Comparison of ENCODE assay signal across 1 cellular context in the genomic region with DNA sequence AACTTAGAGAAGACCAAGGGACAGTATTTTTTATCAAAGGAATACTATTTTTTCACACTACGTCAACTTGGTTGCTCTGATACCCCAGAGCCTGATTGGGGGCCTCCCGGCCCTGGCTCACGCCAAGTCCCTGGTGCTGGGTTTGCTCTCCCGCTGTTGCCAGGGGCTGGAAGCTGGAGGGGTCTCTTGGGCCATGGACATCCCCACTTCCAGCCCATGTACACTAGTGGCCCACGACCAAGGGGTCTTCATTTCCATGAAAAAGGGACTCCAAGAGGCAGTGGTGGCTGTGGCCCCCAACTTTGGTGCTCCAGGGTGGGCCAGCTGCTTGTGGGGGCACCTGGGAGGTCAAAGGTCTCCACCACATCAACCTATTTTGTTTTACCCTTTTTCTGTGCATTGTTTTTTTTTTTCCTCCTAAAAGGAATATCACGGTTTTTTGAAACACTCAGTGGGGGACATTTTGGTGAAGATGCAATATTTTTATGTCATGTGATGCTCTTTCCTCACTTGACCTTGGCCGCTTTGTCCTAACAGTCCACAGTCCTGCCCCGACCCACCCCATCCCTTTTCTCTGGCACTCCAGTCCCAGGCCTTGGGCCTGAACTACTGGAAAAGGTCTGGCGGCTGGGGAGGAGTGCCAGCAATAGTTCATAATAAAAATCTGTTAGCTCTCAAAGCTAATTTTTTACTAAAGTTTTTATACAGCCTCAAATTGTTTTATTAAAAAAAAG.
TF ChIP-seq lines count a peak whose summit lies in the region.

No MANE protein-coding gene starts in this region.

TF ChIP-seq in HepG2, 621 proteins besides CTCF, POLR2A, EP300 and RAD21:
- TF ChIP-seq ZBTB1 (CRISPR knock-in tag; IDR thresholded peaks at IDR 0.05; ENCODE audit: borderline replicate concordance) (no peak), HNRNPK (IDR thresholded peaks at IDR 0.05; ENCODE audit: low read depth, low read length, poor library complexity, severe bottlenecking) (no peak), ZNF747 (CRISPR knock-in tag; IDR thresholded peaks at IDR 0.05; ENCODE audit: borderline replicate concordance) (no peak), PAF1 (CRISPR knock-in tag; IDR thresholded peaks at IDR 0.05) (no peak), NFKBIZ (CRISPR knock-in tag; IDR thresholded peaks at IDR 0.05) (no peak), MLLT10 (CRISPR knock-in tag; IDR thresholded peaks at IDR 0.05) (no peak), PHF8 (CRISPR knock-in tag; IDR thresholded peaks at IDR 0.05) (no peak), NFIB (CRISPR knock-in tag; IDR thresholded peaks at IDR 0.05; ENCODE audit: borderline replicate concordance) (no peak), ZNF83 (CRISPR knock-in tag; IDR thresholded peaks at IDR 0.05; ENCODE audit: borderline replicate concordance) (no peak), PAWR (CRISPR knock-in tag; IDR thresholded peaks at IDR 0.05; ENCODE audit: borderline replicate concordance) (no peak), TGIF2 (CRISPR knock-in tag; IDR thresholded peaks at IDR 0.05) (no peak), NCOA2 (CRISPR knock-in tag; IDR thresholded peaks at IDR 0.05) (no peak), SKIL (CRISPR knock-in tag; IDR thresholded peaks at IDR 0.05; ENCODE audit: borderline replicate concordance) (no peak)
- TF ChIP-seq, protein P1, sequence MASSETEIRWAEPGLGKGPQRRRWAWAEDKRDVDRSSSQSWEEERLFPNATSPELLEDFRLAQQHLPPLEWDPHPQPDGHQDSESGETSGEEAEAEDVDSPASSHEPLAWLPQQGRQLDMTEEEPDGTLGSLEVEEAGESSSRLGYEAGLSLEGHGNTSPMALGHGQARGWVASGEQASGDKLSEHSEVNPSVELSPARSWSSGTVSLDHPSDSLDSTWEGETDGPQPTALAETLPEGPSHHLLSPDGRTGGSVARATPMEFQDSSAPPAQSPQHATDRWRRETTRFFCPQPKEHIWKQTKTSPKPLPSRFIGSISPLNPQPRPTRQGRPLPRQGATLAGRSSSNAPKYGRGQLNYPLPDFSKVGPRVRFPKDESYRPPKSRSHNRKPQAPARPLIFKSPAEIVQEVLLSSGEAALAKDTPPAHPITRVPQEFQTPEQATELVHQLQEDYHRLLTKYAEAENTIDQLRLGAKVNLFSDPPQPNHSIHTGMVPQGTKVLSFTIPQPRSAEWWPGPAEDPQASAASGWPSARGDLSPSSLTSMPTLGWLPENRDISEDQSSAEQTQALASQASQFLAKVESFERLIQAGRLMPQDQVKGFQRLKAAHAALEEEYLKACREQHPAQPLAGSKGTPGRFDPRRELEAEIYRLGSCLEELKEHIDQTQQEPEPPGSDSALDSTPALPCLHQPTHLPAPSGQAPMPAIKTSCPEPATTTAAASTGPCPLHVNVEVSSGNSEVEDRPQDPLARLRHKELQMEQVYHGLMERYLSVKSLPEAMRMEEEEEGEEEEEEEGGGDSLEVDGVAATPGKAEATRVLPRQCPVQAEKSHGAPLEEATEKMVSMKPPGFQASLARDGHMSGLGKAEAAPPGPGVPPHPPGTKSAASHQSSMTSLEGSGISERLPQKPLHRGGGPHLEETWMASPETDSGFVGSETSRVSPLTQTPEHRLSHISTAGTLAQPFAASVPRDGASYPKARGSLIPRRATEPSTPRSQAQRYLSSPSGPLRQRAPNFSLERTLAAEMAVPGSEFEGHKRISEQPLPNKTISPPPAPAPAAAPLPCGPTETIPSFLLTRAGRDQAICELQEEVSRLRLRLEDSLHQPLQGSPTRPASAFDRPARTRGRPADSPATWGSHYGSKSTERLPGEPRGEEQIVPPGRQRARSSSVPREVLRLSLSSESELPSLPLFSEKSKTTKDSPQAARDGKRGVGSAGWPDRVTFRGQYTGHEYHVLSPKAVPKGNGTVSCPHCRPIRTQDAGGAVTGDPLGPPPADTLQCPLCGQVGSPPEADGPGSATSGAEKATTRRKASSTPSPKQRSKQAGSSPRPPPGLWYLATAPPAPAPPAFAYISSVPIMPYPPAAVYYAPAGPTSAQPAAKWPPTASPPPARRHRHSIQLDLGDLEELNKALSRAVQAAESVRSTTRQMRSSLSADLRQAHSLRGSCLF (CRISPR knock-in tag; IDR thresholded peaks at IDR 0.05; ENCODE audit: borderline replicate concordance) = no peak
- TF ChIP-seq, protein P2, sequence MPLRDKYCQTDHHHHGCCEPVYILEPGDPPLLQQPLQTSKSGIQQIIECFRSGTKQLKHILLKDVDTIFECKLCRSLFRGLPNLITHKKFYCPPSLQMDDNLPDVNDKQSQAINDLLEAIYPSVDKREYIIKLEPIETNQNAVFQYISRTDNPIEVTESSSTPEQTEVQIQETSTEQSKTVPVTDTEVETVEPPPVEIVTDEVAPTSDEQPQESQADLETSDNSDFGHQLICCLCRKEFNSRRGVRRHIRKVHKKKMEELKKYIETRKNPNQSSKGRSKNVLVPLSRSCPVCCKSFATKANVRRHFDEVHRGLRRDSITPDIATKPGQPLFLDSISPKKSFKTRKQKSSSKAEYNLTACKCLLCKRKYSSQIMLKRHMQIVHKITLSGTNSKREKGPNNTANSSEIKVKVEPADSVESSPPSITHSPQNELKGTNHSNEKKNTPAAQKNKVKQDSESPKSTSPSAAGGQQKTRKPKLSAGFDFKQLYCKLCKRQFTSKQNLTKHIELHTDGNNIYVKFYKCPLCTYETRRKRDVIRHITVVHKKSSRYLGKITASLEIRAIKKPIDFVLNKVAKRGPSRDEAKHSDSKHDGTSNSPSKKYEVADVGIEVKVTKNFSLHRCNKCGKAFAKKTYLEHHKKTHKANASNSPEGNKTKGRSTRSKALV (CRISPR knock-in tag; IDR thresholded peaks at IDR 0.05) = no peak
- TF ChIP-seq, protein P3, sequence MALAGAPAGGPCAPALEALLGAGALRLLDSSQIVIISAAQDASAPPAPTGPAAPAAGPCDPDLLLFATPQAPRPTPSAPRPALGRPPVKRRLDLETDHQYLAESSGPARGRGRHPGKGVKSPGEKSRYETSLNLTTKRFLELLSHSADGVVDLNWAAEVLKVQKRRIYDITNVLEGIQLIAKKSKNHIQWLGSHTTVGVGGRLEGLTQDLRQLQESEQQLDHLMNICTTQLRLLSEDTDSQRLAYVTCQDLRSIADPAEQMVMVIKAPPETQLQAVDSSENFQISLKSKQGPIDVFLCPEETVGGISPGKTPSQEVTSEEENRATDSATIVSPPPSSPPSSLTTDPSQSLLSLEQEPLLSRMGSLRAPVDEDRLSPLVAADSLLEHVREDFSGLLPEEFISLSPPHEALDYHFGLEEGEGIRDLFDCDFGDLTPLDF (CRISPR knock-in tag; IDR thresholded peaks at IDR 0.05) = no peak
